Comparison of ENCODE assay signal across 18 cellular contexts in the genomic region with DNA sequence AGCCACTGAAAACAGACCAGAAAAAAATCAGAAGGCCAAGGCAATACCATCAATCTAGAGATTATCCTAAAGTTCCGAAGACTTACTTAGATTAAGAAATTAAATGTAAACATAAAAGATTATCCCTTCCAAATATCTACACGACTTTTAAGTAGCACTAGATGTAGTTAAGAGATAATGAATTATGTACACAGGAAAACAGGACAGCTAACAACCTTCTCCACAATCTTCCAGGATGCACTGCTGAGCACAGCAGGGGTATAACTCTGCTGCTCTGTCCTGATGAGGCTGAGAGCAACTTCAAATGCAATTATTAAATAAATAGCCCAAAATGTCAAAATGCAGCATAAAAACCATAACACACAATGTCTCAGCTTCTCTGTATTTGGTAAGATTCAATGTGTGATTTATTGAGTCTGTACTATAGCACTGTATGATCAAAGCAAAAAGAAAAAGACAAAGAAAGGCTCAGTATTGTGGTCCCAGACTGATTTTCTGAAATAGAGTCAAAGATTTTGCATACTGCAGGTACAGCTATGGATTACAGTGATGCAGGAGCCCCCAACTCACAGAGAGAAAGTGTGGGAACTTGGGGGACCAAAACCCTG. TPM values are rescaled to one million over a fixed set of nuclear protein-coding genes. Genes with fewer than 3 reads are reported as not detected.
A peak's percentile ranks its signal among the peaks of the same experiment; 100 is the strongest.
DNase-seq lines count a peak whose midpoint lies in the region; ATAC-seq, FAIRE-seq and TF ChIP-seq lines count a peak whose summit lies in the region.
"Had no signal": no experiment of that assay in that cellular context is flagged by ENCODE, and none has a peak within 500 bp of the region (broad histone marks: within the 10 kb centered on the region; RNA-seq: fewer than 3 reads in every experiment).

No MANE protein-coding gene starts in this region.

- H3K9ac ChIP-seq in BLaER1 = no peak overlapping the region

- H3K79me2 ChIP-seq in GM23338 (replicated peaks; ENCODE audit: insufficient read depth) = no peaks in the 10 kb centered on the region

- FAIRE-seq in GM12891 (lab: Jason Lieb, UNC) = no peak

- H3K36me3 ChIP-seq in BLaER1 (no peaks in the 10 kb centered on the region), lower lobe of right lung (no peaks in the 10 kb centered on the region), stomach (no peaks in the 10 kb centered on the region), GM23338 (ENCODE audit: insufficient read depth) (no peaks in the 10 kb centered on the region)
- H3K36me3 ChIP-seq: vagina had no signal

- H3K27ac ChIP-seq in BLaER1 (no peak overlapping the region), VCaP (peak overlapping the region; percentile 82), lower lobe of right lung (peak overlapping the region; percentile 65), stomach (peak overlapping the region in 4 of 5 donors; percentile 30 to 64 (median 50)), GM23338 (ENCODE audit: low read depth) (no peak overlapping the region)

- no peaks in the 10 kb centered on the region for H3K27me3 ChIP-seq in BLaER1
- H3K27me3 ChIP-seq in lower lobe of right lung (ENCODE audit: low read depth) = no peaks in the 10 kb centered on the region
- H3K27me3 ChIP-seq in stomach = no peaks in the 10 kb centered on the region
- H3K27me3 ChIP-seq in GM23338 (ENCODE audit: insufficient read depth) = no peaks in the 10 kb centered on the region
- H3K27me3 ChIP-seq: vagina had no signal

- no peaks in the 10 kb centered on the region for H3F3A ChIP-seq in GM23338 (replicated peaks; ENCODE audit: low read depth)

- H3K9me2 ChIP-seq in GM23338 (ENCODE audit: insufficient read depth) = no peaks in the 10 kb centered on the region

- H4K20me1 ChIP-seq in BLaER1 (no peaks in the 10 kb centered on the region), GM23338 (replicated peaks; ENCODE audit: insufficient read depth) (peaks cover 6% of the 10 kb centered on the region; the same call in 1 of the 2 replicates)

- intact Hi-C loops in lower lobe of right lung (cut with DNase I) (no loop called here), stomach (cut with DNase I; ENCODE audit: low total_unique reads) (no loop called here)

- peaks cover 7% of the 10 kb centered on the region for H3K27me3 Mint-ChIP-seq in GM23338 (ENCODE audit: insufficient read depth, low read depth, poor library complexity)
- no peaks in the 10 kb centered on the region for H3K27me3 Mint-ChIP-seq in natural killer cell treated with Interleukin-12 subunit alpha and Interleukin-12 subunit beta and Interleukin-15 and Interleukin-18, amount 100 ng/mL, for 72 hours
- H3K27me3 Mint-ChIP-seq: IgD-negative memory B cell had no signal

- no peak overlapping the region for H3K4me3 Mint-ChIP-seq in GM23338
- H3K4me3 Mint-ChIP-seq in natural killer cell treated with Interleukin-12 subunit alpha and Interleukin-12 subunit beta and Interleukin-15 and Interleukin-18, amount 100 ng/mL, for 72 hours = no peak overlapping the region
- H3K4me3 Mint-ChIP-seq: IgD-negative memory B cell; stimulated activated effector memory CD8-positive, alpha-beta T cell treated with anti-CD3 and anti-CD28 coated beads, Interleukin-12 subunit alpha, Interleukin-12 subunit beta, amount 100 ng/mL, for 72 hours had no signal

- TF ChIP-seq CTCF in VCaP (conservative IDR thresholded peaks at IDR 0.05) = peak; percentile 42; the same call in 1 of the 2 replicates
- no peak for TF ChIP-seq CTCF in lower lobe of right lung (IDR thresholded peaks at IDR 0.05)
- no peak for TF ChIP-seq CTCF in stomach (IDR thresholded peaks at IDR 0.05)
- TF ChIP-seq CTCF in GM23338 (conservative IDR thresholded peaks at IDR 0.05; ENCODE audit: low read depth in 2 of 2) = no peak

- H3K9me3 Mint-ChIP-seq in GM23338 = no peaks in the 10 kb centered on the region
- peaks cover 3% of the 10 kb centered on the region for H3K9me3 Mint-ChIP-seq in natural killer cell treated with Interleukin-12 subunit alpha and Interleukin-12 subunit beta and Interleukin-15 and Interleukin-18, amount 100 ng/mL, for 72 hours
- H3K9me3 Mint-ChIP-seq: IgD-negative memory B cell had no signal

- peak overlapping the region; percentile 73; the same call in 1 of the 2 replicates for H3K4me2 ChIP-seq in BLaER1
- no peak overlapping the region for H3K4me2 ChIP-seq in GM23338

- TF ChIP-seq POLR2A in stomach (IDR thresholded peaks at IDR 0.05) (no peak), GM12891 (IDR thresholded peaks at IDR 0.05; ENCODE audit: low read depth, low read length) (no peak)

- no peak for TF ChIP-seq EP300 in stomach (IDR thresholded peaks at IDR 0.05)

- H3K4me1 Mint-ChIP-seq in GM23338 = peaks cover 20% of the 10 kb centered on the region
- H3K4me1 Mint-ChIP-seq in natural killer cell treated with Interleukin-12 subunit alpha and Interleukin-12 subunit beta and Interleukin-15 and Interleukin-18, amount 100 ng/mL, for 72 hours (ENCODE audit: low read depth in 2 of 2) = no peaks in the 10 kb centered on the region
- H3K4me1 Mint-ChIP-seq: IgD-negative memory B cell; stimulated activated effector memory CD8-positive, alpha-beta T cell treated with anti-CD3 and anti-CD28 coated beads, Interleukin-12 subunit alpha, Interleukin-12 subunit beta, amount 100 ng/mL, for 72 hours had no signal

- peaks cover 17% of the 10 kb centered on the region for H3K36me3 Mint-ChIP-seq in GM23338 (ENCODE audit: low read depth)
- no peaks in the 10 kb centered on the region for H3K36me3 Mint-ChIP-seq in natural killer cell treated with Interleukin-12 subunit alpha and Interleukin-12 subunit beta and Interleukin-15 and Interleukin-18, amount 100 ng/mL, for 72 hours
- H3K36me3 Mint-ChIP-seq: IgD-negative memory B cell; stimulated activated effector memory CD8-positive, alpha-beta T cell treated with anti-CD3 and anti-CD28 coated beads, Interleukin-12 subunit alpha, Interleukin-12 subunit beta, amount 100 ng/mL, for 72 hours had no signal

- H3K4me1 ChIP-seq in BLaER1 = peaks cover 24% of the 10 kb centered on the region
- peaks cover 16% of the 10 kb centered on the region for H3K4me1 ChIP-seq in lower lobe of right lung
- peaks cover 4 to 51% (median 14%) of the 10 kb centered on the region in 4 donors for H3K4me1 ChIP-seq in stomach
- H3K4me1 ChIP-seq in GM23338 (ENCODE audit: insufficient read depth) = no peaks in the 10 kb centered on the region

- no peak for ATAC-seq in lower lobe of right lung
- ATAC-seq in GM23338 = no peak
- no peak for ATAC-seq in natural killer cell treated with Interleukin-12 subunit alpha and Interleukin-12 subunit beta and Interleukin-15 and Interleukin-18, amount 100 ng/mL, for 72 hours
- ATAC-seq: left colon; stimulated activated effector memory CD8-positive, alpha-beta T cell treated with anti-CD3 and anti-CD28 coated beads, Interleukin-12 subunit alpha, Interleukin-12 subunit beta, amount 100 ng/mL, for 72 hours had no signal

- no peak overlapping the region for H3K27ac Mint-ChIP-seq in GM23338
- no peak overlapping the region for H3K27ac Mint-ChIP-seq in natural killer cell treated with Interleukin-12 subunit alpha and Interleukin-12 subunit beta and Interleukin-15 and Interleukin-18, amount 100 ng/mL, for 72 hours
- H3K27ac Mint-ChIP-seq: IgD-negative memory B cell; stimulated activated effector memory CD8-positive, alpha-beta T cell treated with anti-CD3 and anti-CD28 coated beads, Interleukin-12 subunit alpha, Interleukin-12 subunit beta, amount 100 ng/mL, for 72 hours had no signal

- H3K9me3 ChIP-seq in BLaER1 (no peaks in the 10 kb centered on the region), lower lobe of right lung (no peaks in the 10 kb centered on the region), stomach (no peaks in the 10 kb centered on the region)
- H3K9me3 ChIP-seq: vagina had no signal

- WGBS in stomach, 5 donors = 26 to 46% (median 34%) methylated on average over 2 of the region's 2 CpGs

- DNase-seq in lower lobe of right lung (no peak), stomach (no peak), GM23338 (ENCODE audit: low spot score) (no peak), NAMALWA (ENCODE audit: low spot score) (no peak), GM12891 (ENCODE audit: insufficient read length, low spot score) (no peak)
- DNase-seq in natural killer cell treated with Interleukin-12 subunit alpha and Interleukin-12 subunit beta and Interleukin-15 and Interleukin-18, amount 100 ng/mL, for 72 hours (ENCODE audit: low spot score) = no peak
- DNase-seq: activated naive CD4-positive, alpha-beta T cell treated with Interleukin-2 at 50 U/mL for 16 hours; aorta; Calu3; cortex of kidney; EL; foreskin melanocyte; left colon had no signal

- H3K4me3 ChIP-seq in BLaER1 = no peak overlapping the region
- H3K4me3 ChIP-seq in lower lobe of right lung = no peak overlapping the region
- no peak overlapping the region for H3K4me3 ChIP-seq in stomach
- H3K4me3 ChIP-seq in GM23338 = no peak overlapping the region

- no peak overlapping the region for H2AFZ ChIP-seq in GM23338

TF ChIP-seq in GM23338, 12 proteins besides CTCF, POLR2A, EP300 and RAD21 (continues in another document):
- TF ChIP-seq EZH2 (IDR thresholded peaks at IDR 0.05; ENCODE audit: low read depth, unreplicated experiment) (no peak), EZH2phosphoT487 (IDR thresholded peaks at IDR 0.05; ENCODE audit: unreplicated experiment) (no peak), CREB1 (CRISPR knock-in tag; IDR thresholded peaks at IDR 0.05; ENCODE audit: low read depth) (no peak), NANOG (IDR thresholded peaks at IDR 0.05; ENCODE audit: borderline replicate concordance) (no peak)

TF ChIP-seq in GM12891, 5 proteins besides CTCF, POLR2A, EP300 and RAD21:
- TF ChIP-seq POU2F2 (IDR thresholded peaks at IDR 0.05; ENCODE audit: low read depth, low read length) (no peak), PAX5 (IDR thresholded peaks at IDR 0.05; ENCODE audit: insufficient read depth, low read length, severe bottlenecking) (no peak), SPI1 (IDR thresholded peaks at IDR 0.05; ENCODE audit: low read depth, low read length) (no peak), POLR2AphosphoS5 (IDR thresholded peaks at IDR 0.05; ENCODE audit: low read depth, low read length) (no peak), TAF1 (IDR thresholded peaks at IDR 0.05; ENCODE audit: low read depth, low read length) (no peak)

RNA-seq across cellular contexts. Expression of a gene that starts 56.9 kb away (rescaled TPM):
- total RNA-seq in lower lobe of right lung = 24.8 TPM
- total RNA-seq in stomach = 10 to 100 TPM; 17.7 to 76.8 (median 34.0) TPM
- polyA plus RNA-seq in stomach = 1 to 10 TPM; 1.5 to 3.1 (median 2.8) TPM
- total RNA-seq in GM23338 (2014; rRNA removed; shearing (Covaris generic)) = 19.7 and 24.3 TPM in 2 replicates
- 4.8 and 6.0 TPM in 2 replicates for polyA plus RNA-seq in GM23338 (2016; fragmentation: Nextera tagmentation; extraction: Ambion mirVana)
- not detected for total RNA-seq in natural killer cell treated with Interleukin-12 subunit alpha and Interleukin-12 subunit beta and Interleukin-15 and Interleukin-18, amount 100 ng/mL, for 72 hours
- 0.10 TPM for polyA plus RNA-seq in GM12891 (2012; ENCODE audit: low read depth, missing spikeins)
- polyA plus RNA-seq: IgD-negative memory B cell had no signal

Comparison
In these comparisons a context has a peak if more than half of its experiments do, and no peak if none do; other contexts are left out.
1. H3K27ac ChIP-seq: peak in VCaP (single experiment), lower lobe of right lung (single experiment) and stomach (4 of 5); none in BLaER1 (single experiment) and GM23338 (single experiment).
2. RNA of a gene that starts 56.9 kb away (total RNA-seq): 17.7 to 76.8 TPM in stomach, 24.8 TPM in lower lobe of right lung (single experiment) and 19.7 to 24.3 TPM in GM23338; not detected in natural killer cell treated with Interleukin-12 subunit alpha and Interleukin-12 subunit beta and Interleukin-15 and Interleukin-18, amount 100 ng/mL, for 72 hours; every median in the first group is over 10 times any median in the second.